18 cellular contexts compared by ENCODE assay signal in the genomic region with DNA sequence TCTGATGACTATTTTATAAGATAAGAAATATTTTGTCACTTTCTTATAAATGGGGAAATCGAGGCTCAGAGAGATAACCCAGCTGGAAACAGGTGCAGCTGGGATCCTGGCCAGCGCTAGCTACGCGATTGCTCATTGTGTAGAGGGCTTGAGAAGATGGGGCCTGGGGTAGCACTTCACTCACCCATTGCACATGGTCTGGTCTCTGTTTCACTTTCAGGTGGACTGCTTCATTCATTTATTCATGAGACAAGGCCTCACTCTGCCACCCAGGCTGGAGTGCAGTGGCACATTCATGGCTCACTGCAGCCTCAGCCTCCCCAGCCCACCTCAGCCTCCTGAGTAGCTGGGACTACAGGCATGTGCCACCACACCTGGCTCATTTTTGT. TPM values are rescaled to one million over a fixed set of nuclear protein-coding genes. Genes with fewer than 3 reads are reported as not detected.
A peak's percentile ranks its signal among the peaks of the same experiment; 100 is the strongest.
DNase-seq lines count a peak whose midpoint lies in the region; ATAC-seq, FAIRE-seq and TF ChIP-seq lines count a peak whose summit lies in the region.
"Had no signal": no experiment of that assay in that cellular context is flagged by ENCODE, and none has a peak within 500 bp of the region (broad histone marks: within the 10 kb centered on the region; RNA-seq: fewer than 3 reads in every experiment).

No MANE protein-coding gene starts in this region.

- peak overlapping the region; percentile 68 for H3K27ac ChIP-seq in foreskin keratinocyte
- peak overlapping the region; percentile 79 for H3K27ac ChIP-seq in vagina
- H3K27ac ChIP-seq: neural progenitor cell had no signal

- intact Hi-C loops in vagina (cut with DNase I), result no loop called here

- H3K4me1 ChIP-seq in foreskin keratinocyte, result peaks cover 16% of the 10 kb centered on the region
- H3K4me1 ChIP-seq in vagina, result peaks cover 62% of the 10 kb centered on the region

- H3K27me3 ChIP-seq in foreskin keratinocyte (no peaks in the 10 kb centered on the region), vagina (no peaks in the 10 kb centered on the region)
- H3K27me3 ChIP-seq: neural progenitor cell had no signal

- no peak overlapping the region for H3K4me3 ChIP-seq in vagina
- H3K4me3 ChIP-seq: neural progenitor cell had no signal

- peak; percentile 44 for DNase-seq in NCI-H748 (lab: John Stamatoyannopoulos, UW; ENCODE audit: unreplicated experiment)
- DNase-seq in NCI-H748 treated with DMSO at 0.1 percent for 48 hours (lab: John Stamatoyannopoulos, UW), result no peak
- DNase-seq in NCI-H774 (lab: John Stamatoyannopoulos, UW), result peak; percentile 34
- DNase-seq in foreskin keratinocyte, result no peak
- DNase-seq in vagina (ENCODE audit: extremely low spot score in 2 of 2), result no peak
- no peak for DNase-seq in GM10266 (ENCODE audit: extremely low spot score)
- no peak for DNase-seq in H54 (ENCODE audit: insufficient read length, low spot score)
- no peak for DNase-seq in NCI-H446 treated with DMSO at 0.1 percent for 48 hours (lab: John Stamatoyannopoulos, UW)
- DNase-seq: activated CD4-positive, alpha-beta T cell treated with anti-CD3 and anti-CD28 coated beads for 36 hours; activated T-cell treated with anti-CD3 and anti-CD28 coated beads, Interleukin-2, amount 50 U/mL, for 1 hour; amniotic stem cell; cortex of kidney; Karpas-422; left ventricle myocardium superior; NCI-H187 treated with DMSO at 0.1 percent for 48 hours had no signal

- no peaks in the 10 kb centered on the region for H3K9me3 ChIP-seq in vagina

- TF ChIP-seq CTCF in foreskin keratinocyte (conservative IDR thresholded peaks at IDR 0.05), result no peak
- no peak for TF ChIP-seq CTCF in vagina (IDR thresholded peaks at IDR 0.05)
- no peak for TF ChIP-seq CTCF in GM10266 (IDR thresholded peaks at IDR 0.05; ENCODE audit: control insufficient read depth, insufficient read depth, low read depth, missing control alignments)

- no peak for FAIRE-seq in H54 (lab: Jason Lieb, UNC)
- FAIRE-seq: D721Med had no signal

- TF ChIP-seq POLR2A in vagina (IDR thresholded peaks at IDR 0.05) (no peak), H54 (IDR thresholded peaks at IDR 0.05; ENCODE audit: low read depth, low read length) (no peak)

- peaks cover 0 to 3% of the 10 kb centered on the region in 2 donors for H3K36me3 ChIP-seq in vagina
- H3K36me3 ChIP-seq: neural progenitor cell had no signal

- ATAC-seq in foreskin keratinocyte, result no peak
- ATAC-seq: activated CD4-positive, alpha-beta T cell treated with anti-CD3 and anti-CD28 coated beads for 36 hours had no signal

RNA-seq across cellular contexts. Expression of a gene that starts 23.8 kb away (rescaled TPM):
- 36.2 and 37.2 TPM in 2 replicates for total RNA-seq in foreskin keratinocyte
- polyA plus RNA-seq in foreskin keratinocyte, result 11.4 and 13.2 TPM in 2 replicates
- total RNA-seq in vagina, result 51.1 TPM

RNA-seq across cellular contexts. Expression of a gene that starts 59.6 kb away (rescaled TPM):
- 3.6 and 6.7 TPM in 2 replicates for total RNA-seq in foreskin keratinocyte
- polyA plus RNA-seq in foreskin keratinocyte, result 7.0 and 11.3 TPM in 2 replicates
- 36.3 TPM for total RNA-seq in vagina
- total RNA-seq: activated CD4-positive, alpha-beta T cell treated with anti-CD3 and anti-CD28 coated beads for 36 hours; T-helper 2 cell treated with Interferon-gamma antibody and Interleukin-4, amounts not matched to agents 100 ng/mL and 5 ng/mL, for 36 hours had no signal

Comparison
In these comparisons a context has a peak if more than half of its experiments do, and no peak if none do; other contexts are left out.
1. DNase-seq: peak in NCI-H748 (single experiment) and NCI-H774 (single experiment); none in NCI-H748 treated with DMSO at 0.1 percent for 48 hours (single experiment), foreskin keratinocyte (0 of 2), vagina (0 of 2), GM10266 (single experiment), H54 (single experiment) and NCI-H446 treated with DMSO at 0.1 percent for 48 hours (single experiment).